Comparison of ENCODE assay signal across 16 cellular contexts in genomic region chr12:65937181-65937641, GRCh38.
A peak's percentile ranks its signal among the peaks of the same experiment; 100 is the strongest.
DNase-seq lines count a peak whose midpoint lies in the region; ATAC-seq, FAIRE-seq and TF ChIP-seq lines count a peak whose summit lies in the region.
"Had no signal": no experiment of that assay in that cellular context is flagged by ENCODE, and none has a peak within 500 bp of the region (broad histone marks: within the 10 kb centered on the region; RNA-seq: fewer than 3 reads in every experiment).

No MANE protein-coding gene starts in this region.

- no peaks in the 10 kb centered on the region for H3K36me3 Mint-ChIP-seq in natural killer cell treated with Interleukin-12 subunit alpha and Interleukin-12 subunit beta and Interleukin-15 and Interleukin-18, amount 100 ng/mL, for 72 hours

- intact Hi-C loops in HepG2 (cut with micrococcal nuclease; ENCODE audit: unreplicated experiment) = loop anchor here (2.0 to 5.0 kb wide), 2 partner anchors 74 to 110 kb away; no protein-coding TSS in a partner anchor
- intact Hi-C loops in right lobe of liver (cut with DNase I) = no loop called here
- intact Hi-C loops in left colon (cut with DNase I, micrococcal nuclease) = no loop called here
- intact Hi-C loops in colonic mucosa (cut with DNase I) = no loop called here

- no TSS peak for BruUV-seq in HepG2 (replicated peaks; lab: Mats Ljungman, UMichigan)

- H3K27ac Mint-ChIP-seq in natural killer cell treated with Interleukin-12 subunit alpha and Interleukin-12 subunit beta and Interleukin-15 and Interleukin-18, amount 100 ng/mL, for 72 hours = no peak overlapping the region
- H3K27ac Mint-ChIP-seq: immature natural killer cell; T-helper 1 cell treated with Interleukin-12 subunit alpha and Interleukin-12 subunit beta and Interleukin-4 antibody, amounts not matched to agents 30 μg/mL and 1 μg/mL, for 36 hours had no signal

- DNase-seq in HepG2 (ENCODE audit: low spot score) (peak; percentile 97), right lobe of liver (no peak), astrocyte of the spinal cord (ENCODE audit: low read depth, low spot score) (peak; percentile 52), left colon (no peak), colonic mucosa (no peak), H4 (ENCODE audit: low spot score) (no peak)
- no peak for DNase-seq in natural killer cell treated with Interleukin-12 subunit alpha and Interleukin-12 subunit beta and Interleukin-15 and Interleukin-18, amount 100 ng/mL, for 72 hours (ENCODE audit: low spot score)
- DNase-seq in activated CD4-positive, alpha-beta T cell treated with anti-CD3 and anti-CD28 coated beads for 1 hour = no peak
- DNase-seq: activated CD4-positive, alpha-beta T cell treated with anti-CD3 and anti-CD28 coated beads, Interleukin-2, amount 50 U/mL, for 48 hours; activated effector memory CD4-positive, alpha-beta T cell treated with Interleukin-2 at 50 U/mL for 16 hours; DND-41; immature natural killer cell; KG1; NCI-H187 had no signal

- peaks cover 5 to 19% of the 10 kb centered on the region in 2 donors for H3K27me3 Mint-ChIP-seq in natural killer cell treated with Interleukin-12 subunit alpha and Interleukin-12 subunit beta and Interleukin-15 and Interleukin-18, amount 100 ng/mL, for 72 hours

- H3K4me1 Mint-ChIP-seq in natural killer cell treated with Interleukin-12 subunit alpha and Interleukin-12 subunit beta and Interleukin-15 and Interleukin-18, amount 100 ng/mL, for 72 hours (ENCODE audit: low read depth in 2 of 2) = no peaks in the 10 kb centered on the region
- H3K4me1 Mint-ChIP-seq: immature natural killer cell had no signal

- ATAC-seq in HepG2 (peak; percentile 98), right lobe of liver (no peak), left colon (peak; percentile 32)
- ATAC-seq in natural killer cell treated with Interleukin-12 subunit alpha and Interleukin-12 subunit beta and Interleukin-15 and Interleukin-18, amount 100 ng/mL, for 72 hours = no peak

- H2AFZ ChIP-seq in HepG2 (ENCODE audit: low read length) = no peak overlapping the region

- H3K4me3 ChIP-seq in HepG2 (replicated peaks in 1 of 3; ENCODE audit: insufficient read depth in 1 of 3, low read depth in 2 of 3, low read length in 3 of 3) (no peak overlapping the region; a peak in 1 of 6 replicates), right lobe of liver (no peak overlapping the region), astrocyte of the spinal cord (ENCODE audit: low read depth, low read length) (no peak overlapping the region), colonic mucosa (no peak overlapping the region)
- H3K4me3 ChIP-seq: tibial nerve had no signal

- in situ Hi-C loops in HepG2 (cut with HindIII; ENCODE audit: extremely low pct_ligation_motif_present, low pct_unique_long_range_greater_than_20kb) = no loop called here
- in situ Hi-C loops in astrocyte of the spinal cord (cut with HindIII; ENCODE audit: low sequenced_read_pairs) = no loop called here

- H3K9me3 ChIP-seq in HepG2 (ENCODE audit: low read length) (no peaks in the 10 kb centered on the region), right lobe of liver (no peaks in the 10 kb centered on the region), colonic mucosa (no peaks in the 10 kb centered on the region)
- H3K9me3 ChIP-seq: tibial nerve had no signal

- TF ChIP-seq CTCF in HepG2 (CRISPR knock-in tag; IDR thresholded peaks at IDR 0.05) (0 out of 2 replicates have a peak, but pooled peaks have one; percentile 2), right lobe of liver (IDR thresholded peaks at IDR 0.05) (no peak), astrocyte of the spinal cord (IDR thresholded peaks at IDR 0.05; ENCODE audit: low read depth, low read length) (no peak), colonic mucosa (IDR thresholded peaks at IDR 0.05) (no peak)

- TF ChIP-seq EP300 in HepG2 (IDR thresholded peaks at IDR 0.05; ENCODE audit: low read depth in 2 of 2, low read length in 2 of 2) = peak in 1 of 2 experiments; percentile 77; a peak in 2 of 4 replicates
- peak; percentile 58; the same call in 1 of the 2 replicates for TF ChIP-seq EP300 in HepG2 (CRISPR knock-in tag; IDR thresholded peaks at IDR 0.05; ENCODE audit: borderline replicate concordance)

- H3K4me2 ChIP-seq in HepG2 (ENCODE audit: low read depth, low read length) = peak overlapping the region; percentile 45

- WGBS in HepG2 (ENCODE audit: low lambda C conversion rate) = 23% methylated on average over 4 of the region's 4 CpGs
- 67% methylated on average over 4 of the region's 4 CpGs for WGBS in right lobe of liver (ENCODE audit: insufficient coverage, low coverage, low lambda C conversion rate, missing lambda C conversion rate)

- H3K27me3 ChIP-seq in HepG2 (ENCODE audit: control insufficient read depth in 1 of 2, insufficient read depth in 2 of 2, low read length in 2 of 2) (no peaks in the 10 kb centered on the region), right lobe of liver (no peaks in the 10 kb centered on the region), colonic mucosa (no peaks in the 10 kb centered on the region)
- H3K27me3 ChIP-seq: tibial nerve had no signal

- no peaks in the 10 kb centered on the region for H3K9me3 Mint-ChIP-seq in natural killer cell treated with Interleukin-12 subunit alpha and Interleukin-12 subunit beta and Interleukin-15 and Interleukin-18, amount 100 ng/mL, for 72 hours
- H3K9me3 Mint-ChIP-seq: immature natural killer cell; T-helper 1 cell treated with Interleukin-12 subunit alpha and Interleukin-12 subunit beta and Interleukin-4 antibody, amounts not matched to agents 30 μg/mL and 1 μg/mL, for 36 hours had no signal

- no peak for TF ChIP-seq POLR2A in HepG2 (IDR thresholded peaks at IDR 0.05; ENCODE audit: insufficient read depth in 1 of 2, low read depth in 2 of 2, low read length in 2 of 2)
- TF ChIP-seq POLR2A in right lobe of liver (IDR thresholded peaks at IDR 0.05) = no peak

- peak; percentile 46 for FAIRE-seq in HepG2 (lab: Jason Lieb, UNC)

- TF ChIP-seq RAD21 in HepG2 (CRISPR knock-in tag; IDR thresholded peaks at IDR 0.05) = no peak

- peaks cover 4 to 12% of the 10 kb centered on the region in 2 experiments for H3K36me3 ChIP-seq in HepG2 (replicated peaks in 1 of 2; ENCODE audit: control insufficient read depth in 1 of 2, insufficient read depth in 2 of 2, low read length in 2 of 2)
- H3K36me3 ChIP-seq in right lobe of liver = no peaks in the 10 kb centered on the region
- no peaks in the 10 kb centered on the region for H3K36me3 ChIP-seq in colonic mucosa
- H3K36me3 ChIP-seq: tibial nerve had no signal

- POLR2A ChIA-PET in HepG2 (lab: Yijun Ruan, JAX) = interaction anchor here (1.0 to 2.8 kb wide), 7 partner anchors 9 to 115 kb away, joined by 3 to 24 read pairs (median 7); no protein-coding TSS in a partner anchor

- CTCF ChIA-PET in HepG2 (lab: Yijun Ruan, JAX; ENCODE audit: low intra/inter-chr PET ratio, low total read pairs) = no interaction called here

- peaks cover 7% of the 10 kb centered on the region for H3K79me2 ChIP-seq in HepG2 (ENCODE audit: insufficient read depth, low read length)

- H4K20me1 ChIP-seq in HepG2 (ENCODE audit: insufficient read depth, low read length) = no peaks in the 10 kb centered on the region

- H3K4me3 Mint-ChIP-seq in natural killer cell treated with Interleukin-12 subunit alpha and Interleukin-12 subunit beta and Interleukin-15 and Interleukin-18, amount 100 ng/mL, for 72 hours = no peak overlapping the region
- H3K4me3 Mint-ChIP-seq: immature natural killer cell; T-helper 1 cell treated with Interleukin-12 subunit alpha and Interleukin-12 subunit beta and Interleukin-4 antibody, amounts not matched to agents 30 μg/mL and 1 μg/mL, for 36 hours had no signal

- H3K9ac ChIP-seq in HepG2 (ENCODE audit: insufficient read depth, low read depth, low read length) = peak overlapping the region; percentile 25
- no peak overlapping the region for H3K9ac ChIP-seq in colonic mucosa (ENCODE audit: low read depth in 2 of 2, low read length in 2 of 2)

- H3K27ac ChIP-seq in HepG2 (ENCODE audit: extremely low read length, insufficient read depth, low read length) = peak overlapping the region; percentile 70
- no peak overlapping the region for H3K27ac ChIP-seq in right lobe of liver
- H3K27ac ChIP-seq in colonic mucosa = no peak overlapping the region
- H3K27ac ChIP-seq: tibial nerve had no signal

- H3K4me1 ChIP-seq in HepG2 (ENCODE audit: insufficient read depth, low read length) (peaks cover 85% of the 10 kb centered on the region), right lobe of liver (no peaks in the 10 kb centered on the region), colonic mucosa (no peaks in the 10 kb centered on the region)

TF ChIP-seq in HepG2, 621 proteins besides CTCF, POLR2A, EP300 and RAD21 (continues in another document):
- TF ChIP-seq ZNF33B (CRISPR knock-in tag; IDR thresholded peaks at IDR 0.05) (no peak), ATF7 (IDR thresholded peaks at IDR 0.05) (no peak), ATF7 (CRISPR knock-in tag; IDR thresholded peaks at IDR 0.05) (no peak), HIC2 (CRISPR knock-in tag; IDR thresholded peaks at IDR 0.05; ENCODE audit: low read depth) (no peak), ZBTB46 (CRISPR knock-in tag; IDR thresholded peaks at IDR 0.05; ENCODE audit: borderline replicate concordance) (no peak), ZNF720 (CRISPR knock-in tag; IDR thresholded peaks at IDR 0.05) (no peak)

Comparison
In these comparisons a context has a peak if more than half of its experiments do, and no peak if none do; other contexts are left out.
1. ATAC-seq: peak in HepG2 (single experiment) and left colon (single experiment); none in right lobe of liver (0 of 4) and natural killer cell treated with Interleukin-12 subunit alpha and Interleukin-12 subunit beta and Interleukin-15 and Interleukin-18, amount 100 ng/mL, for 72 hours (0 of 2).
2. DNase-seq: peak in HepG2 (single experiment) and astrocyte of the spinal cord (single experiment); none in right lobe of liver (0 of 3), left colon (0 of 2), natural killer cell treated with Interleukin-12 subunit alpha and Interleukin-12 subunit beta and Interleukin-15 and Interleukin-18, amount 100 ng/mL, for 72 hours (single experiment), activated CD4-positive, alpha-beta T cell treated with anti-CD3 and anti-CD28 coated beads for 1 hour (single experiment), colonic mucosa (single experiment) and H4 (single experiment).